15 cellular contexts compared by ENCODE assay signal in the genomic region with DNA sequence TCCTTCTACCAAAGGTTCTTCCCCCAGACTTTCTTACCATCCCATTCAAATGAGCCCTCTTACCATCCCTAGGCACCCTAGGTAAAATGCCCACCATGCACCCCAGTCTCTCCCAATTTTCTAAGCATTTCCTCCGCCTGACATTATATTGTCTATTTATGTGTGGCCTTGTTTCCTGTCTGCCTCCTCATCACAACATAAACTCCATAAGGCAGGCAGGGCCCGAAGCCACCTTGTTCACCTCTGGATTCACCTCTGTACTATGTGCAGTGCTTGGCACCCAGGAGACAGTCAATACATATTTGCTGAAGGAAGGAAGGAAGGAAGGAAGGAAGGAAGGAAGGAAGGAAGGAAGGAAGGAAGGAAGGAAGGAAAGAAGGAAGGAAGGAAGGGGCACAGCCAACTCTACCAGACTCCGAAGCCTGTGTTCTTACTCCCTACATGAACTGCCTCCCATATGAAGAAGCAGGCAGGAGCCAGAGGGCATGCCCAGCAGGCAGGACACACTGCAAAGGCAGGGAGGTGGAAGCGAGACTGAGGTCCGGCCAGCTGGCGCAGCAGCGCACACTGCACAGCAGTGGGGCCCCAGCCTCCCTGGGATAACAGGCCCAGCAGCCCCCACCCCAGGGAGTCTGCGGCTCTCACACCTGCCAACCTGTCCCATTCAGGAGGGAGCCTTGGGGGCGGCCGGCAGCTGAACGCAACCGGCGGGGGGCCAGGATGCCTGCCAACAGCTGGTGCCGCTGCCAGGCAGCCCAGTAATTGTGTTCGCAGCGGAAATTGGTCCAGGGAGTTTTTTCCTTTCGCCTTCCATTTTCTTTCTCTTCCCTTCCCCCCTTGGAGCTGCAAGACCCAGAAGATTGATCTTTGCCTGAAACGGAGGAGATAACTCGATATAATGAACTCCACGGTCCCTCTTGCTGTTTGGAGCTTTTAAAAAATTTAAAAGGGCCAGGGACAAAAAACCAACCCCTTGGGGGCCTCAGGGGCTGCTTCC.
DNase-seq lines count a peak whose midpoint lies in the region; TF ChIP-seq lines count a peak whose summit lies in the region.
"Had no signal": no experiment of that assay in that cellular context is flagged by ENCODE, and none has a peak within 500 bp of the region (broad histone marks: within the 10 kb centered on the region; RNA-seq: fewer than 3 reads in every experiment).

No MANE protein-coding gene starts in this region.

- H3K27me3 ChIP-seq in A673 (replicated peaks; ENCODE audit: insufficient read depth, low read depth, low read length, poor library complexity) (no peaks in the 10 kb centered on the region), HUES6 (ENCODE audit: control insufficient read depth, insufficient read depth, low read length) (peaks cover 34% of the 10 kb centered on the region; the same call in 1 of the 2 replicates)

- no peak for TF ChIP-seq CTCF in A673 (conservative IDR thresholded peaks at IDR 0.05; ENCODE audit: low read depth, low read length)

- H3K36me3 ChIP-seq in A673 (ENCODE audit: insufficient read depth, low read length, poor library complexity, severe bottlenecking), result no peaks in the 10 kb centered on the region
- H3K36me3 ChIP-seq in HUES6 (ENCODE audit: control insufficient read depth, insufficient read depth, low read length), result no peaks in the 10 kb centered on the region
- H3K36me3 ChIP-seq: cardiac muscle cell had no signal

- intact Hi-C loops in A673 (cut with micrococcal nuclease; ENCODE audit: unreplicated experiment), result loop anchor here (1.0 to 5.0 kb wide), 5 partner anchors 81 to 866 kb away; no protein-coding TSS in a partner anchor

- no TSS peak for BruUV-seq in A673 (replicated peaks; lab: Mats Ljungman, UMichigan)

- H3K9ac ChIP-seq in HUES6 (ENCODE audit: low read length), result no peak overlapping the region

- CTCF ChIA-PET in A673 (lab: Charles Lee), result interaction anchor here (0.8 to 1.4 kb wide), 2 partner anchors 82 to 137 kb away, joined by 3 to 5 read pairs; no protein-coding TSS in a partner anchor

- no peaks in the 10 kb centered on the region for H3K9me3 ChIP-seq in A673 (ENCODE audit: low read depth, low read length, poor library complexity, severe bottlenecking)
- H3K9me3 ChIP-seq in HUES6 (ENCODE audit: control insufficient read depth, insufficient read depth, low read depth, low read length), result no peaks in the 10 kb centered on the region
- H3K9me3 ChIP-seq: Caco-2, psoas muscle had no signal

- H3K4me3 ChIP-seq in A673 (ENCODE audit: low read depth, low read length, poor library complexity, severe bottlenecking) (peak overlapping the region; percentile 3), HUES6 (ENCODE audit: low read depth, low read length) (peak overlapping the region; percentile 22)
- H3K4me3 ChIP-seq: cardiac muscle cell, psoas muscle had no signal

- H3K27ac ChIP-seq in A673 (ENCODE audit: low read depth, low read length, poor library complexity, severe bottlenecking) (peak overlapping the region; percentile 99), HUES6 (ENCODE audit: low read depth, low read length) (no peak overlapping the region)
- H3K27ac ChIP-seq: cardiac muscle cell, psoas muscle had no signal

- H3K4me1 ChIP-seq in A673 (ENCODE audit: insufficient read depth, low read length, poor library complexity, severe bottlenecking), result peaks cover 90% of the 10 kb centered on the region
- H3K4me1 ChIP-seq in HUES6 (ENCODE audit: control insufficient read depth, insufficient read depth, low read length), result peaks cover 37% of the 10 kb centered on the region
- H3K4me1 ChIP-seq: Caco-2, psoas muscle had no signal

- DNase-seq in A673 (ENCODE audit: low spot score), result peak; percentile 96
- peak; percentile 64 for DNase-seq in NCI-H2196 (lab: John Stamatoyannopoulos, UW; ENCODE audit: unreplicated experiment)
- peak; percentile 11 for DNase-seq in astrocyte of the hippocampus (ENCODE audit: low read depth, low spot score)
- no peak for DNase-seq in LoVo (ENCODE audit: low spot score)
- DNase-seq in activated T-cell treated with anti-CD3 and anti-CD28 coated beads, Interleukin-2, amount 50 U/mL, for 48 hours, result no peak
- no peak for DNase-seq in DMS53 treated with DMSO at 0.1 percent for 48 hours (lab: John Stamatoyannopoulos, UW; ENCODE audit: unreplicated experiment)
- DNase-seq in activated CD4-positive, alpha-beta T cell treated with anti-CD3 and anti-CD28 coated beads, Interleukin-2, amount 50 U/mL, for 48 hours, result no peak
- DNase-seq: activated B cell treated with CpG ODN at 0.5 μM for 24 hours; activated naive CD4-positive, alpha-beta T cell treated with anti-CD3 and anti-CD28 coated beads, Interleukin-2, amount 50 U/mL, for 16 hours; Caco-2; foreskin melanocyte; OCI-M1; psoas muscle had no signal

- POLR2A ChIA-PET in A673 (lab: Charles Lee; ENCODE audit: low non-redundant PET), result no interaction called here

Comparison
In these comparisons a context has a peak if more than half of its experiments do, and no peak if none do; other contexts are left out.
1. DNase-seq: peak in A673 (single experiment), NCI-H2196 (single experiment) and astrocyte of the hippocampus (single experiment); none in LoVo (single experiment), activated T-cell treated with anti-CD3 and anti-CD28 coated beads, Interleukin-2, amount 50 U/mL, for 48 hours (0 of 2), DMS53 treated with DMSO at 0.1 percent for 48 hours (single experiment) and activated CD4-positive, alpha-beta T cell treated with anti-CD3 and anti-CD28 coated beads, Interleukin-2, amount 50 U/mL, for 48 hours (0 of 2).